Comparison of ENCODE assay signal across 18 cellular contexts in the genomic region with DNA sequence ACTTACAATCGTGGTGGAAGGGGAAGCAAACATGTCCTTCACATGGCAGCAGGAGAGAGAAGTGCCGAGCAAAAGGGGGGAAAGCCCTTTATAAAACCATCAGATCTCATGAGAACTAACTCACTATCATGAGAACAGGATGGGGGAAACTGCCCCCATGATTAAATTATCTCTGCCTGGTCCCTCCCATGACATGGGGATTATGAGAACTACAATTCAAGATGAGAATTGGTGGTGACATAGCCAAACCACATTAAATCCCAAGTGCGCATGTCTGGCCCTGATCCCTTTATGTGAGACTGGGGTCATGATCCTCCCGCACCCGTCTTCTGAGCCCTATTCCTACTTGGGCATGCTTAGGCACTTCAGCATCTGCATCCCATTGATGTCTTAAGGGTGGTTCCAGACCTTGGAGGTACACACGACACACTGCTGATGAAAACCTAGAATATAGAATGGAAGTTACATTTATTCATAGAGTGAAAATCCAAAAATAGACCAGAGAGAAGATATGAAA.
DNase-seq lines count a peak whose midpoint lies in the region; ATAC-seq, FAIRE-seq and TF ChIP-seq lines count a peak whose summit lies in the region.
"Had no signal": no experiment of that assay in that cellular context is flagged by ENCODE, and none has a peak within 500 bp of the region (broad histone marks: within the 10 kb centered on the region; RNA-seq: fewer than 3 reads in every experiment).

No MANE protein-coding gene starts in this region.

- no peaks in the 10 kb centered on the region for H3K9me3 ChIP-seq in A549
- no peaks in the 10 kb centered on the region for H3K9me3 ChIP-seq in neutrophil
- H3K9me3 ChIP-seq: MG63, prostate gland had no signal

- no peaks in the 10 kb centered on the region for H3K9me3 Mint-ChIP-seq in activated naive CD8-positive, alpha-beta T cell treated with anti-CD3 and anti-CD28 coated beads, Interleukin-2, amount 50 U/mL, for 24 hours
- no peaks in the 10 kb centered on the region for H3K9me3 Mint-ChIP-seq in activated CD8-positive, alpha-beta T cell treated with anti-CD3 and anti-CD28 coated beads, Interleukin-2, amount 10 ng/mL, durations not matched to agents 7 days and 5 days (ENCODE audit: insufficient read depth)
- H3K9me3 Mint-ChIP-seq: activated T-cell treated with anti-CD3 and anti-CD28 coated beads, Interleukin-2, amount 50 U/mL, for 4 hours; naive thymus-derived CD4-positive, alpha-beta T cell had no signal

- TF ChIP-seq RAD21 in A549 (conservative IDR thresholded peaks at IDR 0.05 in 1 of 2, IDR thresholded peaks at IDR 0.05 in 1 of 2) = no peak

- no peak overlapping the region for H3K4me3 ChIP-seq in A549
- H3K4me3 ChIP-seq in neutrophil (ENCODE audit: low read depth in 1 of 2, low read length in 1 of 2) = no peak overlapping the region
- no peak overlapping the region for H3K4me3 ChIP-seq in H7 (ENCODE audit: insufficient read depth, low read depth, low read length)
- H3K4me3 ChIP-seq: MG63, prostate gland had no signal

- TF ChIP-seq CTCF in A549 (IDR thresholded peaks at IDR 0.05) (no peak), GM13977 (IDR thresholded peaks at IDR 0.05; ENCODE audit: extremely low read depth, insufficient read depth, missing control alignments) (no peak), neutrophil (IDR thresholded peaks at IDR 0.05) (no peak)

- no peak for ATAC-seq in A549
- ATAC-seq in activated naive CD8-positive, alpha-beta T cell treated with anti-CD3 and anti-CD28 coated beads, Interleukin-2, amount 50 U/mL, for 24 hours = no peak
- ATAC-seq in activated CD8-positive, alpha-beta T cell treated with anti-CD3 and anti-CD28 coated beads, Interleukin-2, amount 10 ng/mL, durations not matched to agents 7 days and 5 days = no peak
- ATAC-seq: activated T-cell treated with anti-CD3 and anti-CD28 coated beads, Interleukin-2, amount 50 U/mL, for 4 hours had no signal

- peaks cover 29% of the 10 kb centered on the region for H3K36me3 Mint-ChIP-seq in activated naive CD8-positive, alpha-beta T cell treated with anti-CD3 and anti-CD28 coated beads, Interleukin-2, amount 50 U/mL, for 24 hours (ENCODE audit: low read depth)
- H3K36me3 Mint-ChIP-seq in activated CD8-positive, alpha-beta T cell treated with anti-CD3 and anti-CD28 coated beads, Interleukin-2, amount 10 ng/mL, durations not matched to agents 7 days and 5 days (ENCODE audit: low read depth) = peaks cover 23% of the 10 kb centered on the region

- peaks cover 34% of the 10 kb centered on the region for H3K36me3 ChIP-seq in neutrophil
- no peaks in the 10 kb centered on the region; the same call in 1 of the 2 replicates for H3K36me3 ChIP-seq in H7 (replicated peaks; ENCODE audit: control insufficient read depth, insufficient read depth, low read length)
- H3K36me3 ChIP-seq: MG63, prostate gland had no signal

- no peak for TF ChIP-seq EP300 in A549 (IDR thresholded peaks at IDR 0.05)

- no peak overlapping the region for H3K4me3 Mint-ChIP-seq in activated naive CD8-positive, alpha-beta T cell treated with anti-CD3 and anti-CD28 coated beads, Interleukin-2, amount 50 U/mL, for 24 hours
- no peak overlapping the region for H3K4me3 Mint-ChIP-seq in activated CD8-positive, alpha-beta T cell treated with anti-CD3 and anti-CD28 coated beads, Interleukin-2, amount 10 ng/mL, durations not matched to agents 7 days and 5 days
- H3K4me3 Mint-ChIP-seq: activated T-cell treated with anti-CD3 and anti-CD28 coated beads, Interleukin-2, amount 50 U/mL, for 4 hours; naive thymus-derived CD4-positive, alpha-beta T cell had no signal

- H3K27me3 ChIP-seq in neutrophil = no peaks in the 10 kb centered on the region
- no peaks in the 10 kb centered on the region for H3K27me3 ChIP-seq in H7 (ENCODE audit: control insufficient read depth, insufficient read depth, low read length)
- H3K27me3 ChIP-seq: MG63 had no signal

- no peak for DNase-seq in A549 (ENCODE audit: low read depth in 1 of 2, low spot score in 1 of 2)
- DNase-seq in GM13977 (ENCODE audit: low spot score) = peak; percentile 21
- no peak for DNase-seq in activated naive CD8-positive, alpha-beta T cell treated with anti-CD3 and anti-CD28 coated beads, Interleukin-2, amount 50 U/mL, for 24 hours
- no peak for DNase-seq in head of caudate nucleus
- DNase-seq in H7 = no peak
- no peak for DNase-seq in activated CD8-positive, alpha-beta T cell treated with anti-CD3 and anti-CD28 coated beads, Interleukin-2, amount 10 ng/mL, durations not matched to agents 7 days and 5 days
- DNase-seq in NCI-H2196 treated with DMSO at 0.1 percent for 48 hours (lab: John Stamatoyannopoulos, UW; ENCODE audit: unreplicated experiment) = no peak
- DNase-seq: activated CD4-positive, alpha-beta T cell treated with anti-CD3 and anti-CD28 coated beads for 4 hours; activated T-cell treated with anti-CD3 and anti-CD28 coated beads, Interleukin-2, amount 50 U/mL, for 4 hours; Calu3; MG63; naive thymus-derived CD4-positive, alpha-beta T cell; NCI-H2029; NCI-H524; T-helper 9 cell had no signal

- H3K27ac ChIP-seq in A549 (no peak overlapping the region; a peak in 1 of 6 replicates), neutrophil (peak overlapping the region; percentile 74)
- H3K27ac ChIP-seq: prostate gland had no signal

- POLR2A ChIA-PET in A549 (lab: Yijun Ruan, JAX) = no interaction called here
- POLR2A ChIA-PET in activated CD8-positive, alpha-beta T cell treated with anti-CD3 and anti-CD28 coated beads, Interleukin-2, amount 10 ng/mL, durations not matched to agents 7 days and 5 days (lab: Charles Lee) = no interaction called here

- H3K4me2 ChIP-seq in A549 = 0 out of 3 replicates have a peak overlapping the region, but pooled peaks have one; percentile 40

- in situ Hi-C loops in GM13977 (cut with MboI; ENCODE audit: low pct_unique_long_range_greater_than_20kb, low sequenced_read_pairs, unreplicated experiment) = no loop called here

- 95% methylated on average over 6 of the region's 6 CpGs for WGBS in A549 (ENCODE audit: missing lambda C conversion rate)

- intact Hi-C loops in head of caudate nucleus (cut with DNase I) = loop anchor here (10.0 kb wide), 1 partner anchor 99 kb away; no protein-coding TSS in a partner anchor

- no peak for FAIRE-seq in A549 (lab: Jason Lieb, UNC)
- FAIRE-seq: H54 had no signal

- H3K27me3 Mint-ChIP-seq in activated naive CD8-positive, alpha-beta T cell treated with anti-CD3 and anti-CD28 coated beads, Interleukin-2, amount 50 U/mL, for 24 hours = no peaks in the 10 kb centered on the region
- H3K27me3 Mint-ChIP-seq in activated CD8-positive, alpha-beta T cell treated with anti-CD3 and anti-CD28 coated beads, Interleukin-2, amount 10 ng/mL, durations not matched to agents 7 days and 5 days (ENCODE audit: low read depth) = no peaks in the 10 kb centered on the region
- H3K27me3 Mint-ChIP-seq: naive thymus-derived CD4-positive, alpha-beta T cell had no signal

- H3K4me1 Mint-ChIP-seq in activated naive CD8-positive, alpha-beta T cell treated with anti-CD3 and anti-CD28 coated beads, Interleukin-2, amount 50 U/mL, for 24 hours = peaks cover 26% of the 10 kb centered on the region
- H3K4me1 Mint-ChIP-seq in activated CD8-positive, alpha-beta T cell treated with anti-CD3 and anti-CD28 coated beads, Interleukin-2, amount 10 ng/mL, durations not matched to agents 7 days and 5 days (ENCODE audit: low read depth) = peaks cover 11% of the 10 kb centered on the region

- H3K4me1 ChIP-seq in A549 (peaks cover 27% of the 10 kb centered on the region), neutrophil (ENCODE audit: control insufficient read depth in 1 of 2, insufficient read depth in 1 of 2, low read depth in 1 of 2, low read length in 1 of 2) (peaks cover 36 to 52% of the 10 kb centered on the region in 2 experiments)

- CTCF ChIA-PET in A549 (lab: Yijun Ruan, JAX) = no interaction called here
- CTCF ChIA-PET in activated CD8-positive, alpha-beta T cell treated with anti-CD3 and anti-CD28 coated beads, Interleukin-2, amount 10 ng/mL, durations not matched to agents 7 days and 5 days (lab: Charles Lee) = no interaction called here

- no peak for TF ChIP-seq POLR2A in A549 (IDR thresholded peaks at IDR 0.05; ENCODE audit: low read length)

- H3K27ac Mint-ChIP-seq in activated naive CD8-positive, alpha-beta T cell treated with anti-CD3 and anti-CD28 coated beads, Interleukin-2, amount 50 U/mL, for 24 hours = peak overlapping the region; percentile 13
- H3K27ac Mint-ChIP-seq in activated CD8-positive, alpha-beta T cell treated with anti-CD3 and anti-CD28 coated beads, Interleukin-2, amount 10 ng/mL, durations not matched to agents 7 days and 5 days = no peak overlapping the region

TF ChIP-seq in A549, 52 proteins besides CTCF, POLR2A, EP300 and RAD21:
- TF ChIP-seq JUN (IDR thresholded peaks at IDR 0.05) = no peak
- no peak for TF ChIP-seq ZFP36 (IDR thresholded peaks at IDR 0.05; ENCODE audit: borderline replicate concordance, partially characterized antibody)
- no peak for TF ChIP-seq RNF2 (IDR thresholded peaks at IDR 0.05; ENCODE audit: borderline replicate concordance, low read depth)
TF ChIP-seq in A549: peak in this region for 0.
